Comparison of ENCODE assay signal across 11 cellular contexts in genomic region chr2:218858671-218859555, GRCh38. TPM values are rescaled to one million over a fixed set of nuclear protein-coding genes. Genes with fewer than 3 reads are reported as not detected.
A peak's percentile ranks its signal among the peaks of the same experiment; 100 is the strongest.
DNase-seq lines count a peak whose midpoint lies in the region; ATAC-seq and TF ChIP-seq lines count a peak whose summit lies in the region.
"Had no signal": no experiment of that assay in that cellular context is flagged by ENCODE, and none has a peak within 500 bp of the region (broad histone marks: within the 10 kb centered on the region; RNA-seq: fewer than 3 reads in every experiment).

No MANE protein-coding gene starts in this region.

- peak overlapping the region; percentile 49 for H3K4me3 Mint-ChIP-seq in activated CD4-positive, alpha-beta T cell treated with anti-CD3 and anti-CD28 coated beads, Interleukin-2, amount 10 ng/mL, durations not matched to agents 24 days and 14 days
- H3K4me3 Mint-ChIP-seq in activated CD4-positive, alpha-beta T cell treated with anti-CD3 and anti-CD28 coated beads, Interleukin-2, amount 10 ng/mL, durations not matched to agents 7 days and 5 days, result no peak overlapping the region
- H3K4me3 Mint-ChIP-seq in WTC11, result peak overlapping the region; percentile 68
- H3K4me3 Mint-ChIP-seq in stimulated activated naive B cell treated with anti-CD40 and anti-IgM and Interleukin-4, amounts not matched to agents 10 μg/mL and 1 μg/mL and 100 μg/mL, for 72 hours, result peak overlapping the region; percentile 70
- H3K4me3 Mint-ChIP-seq: activated T-helper 1 cell treated with anti-CD3 and anti-CD28 coated beads, Interleukin-12 subunit alpha, Interleukin-12 subunit beta, Interleukin-2, Interleukin-4 antibody, amounts not matched to agents 30 ng/mL and 10 ng/mL and 1 ng/mL, durations not matched to agents 14 hours and 24 hours and 36 hours had no signal

- no peaks in the 10 kb centered on the region; the same call in 1 of the 2 replicates for H3K9me3 ChIP-seq in iPS-20b (ENCODE audit: insufficient read depth, low read depth, low read length)
- H3K9me3 ChIP-seq: SJSA1 had no signal

- H3K27ac Mint-ChIP-seq in activated CD4-positive, alpha-beta T cell treated with anti-CD3 and anti-CD28 coated beads, Interleukin-2, amount 10 ng/mL, durations not matched to agents 24 days and 14 days, result no peak overlapping the region
- H3K27ac Mint-ChIP-seq in activated CD4-positive, alpha-beta T cell treated with anti-CD3 and anti-CD28 coated beads, Interleukin-2, amount 10 ng/mL, durations not matched to agents 7 days and 5 days, result no peak overlapping the region
- H3K27ac Mint-ChIP-seq in WTC11, result no peak overlapping the region
- H3K27ac Mint-ChIP-seq in stimulated activated naive B cell treated with anti-CD40 and anti-IgM and Interleukin-4, amounts not matched to agents 10 μg/mL and 1 μg/mL and 100 μg/mL, for 72 hours, result no peak overlapping the region
- H3K27ac Mint-ChIP-seq: activated T-helper 1 cell treated with anti-CD3 and anti-CD28 coated beads, Interleukin-12 subunit alpha, Interleukin-12 subunit beta, Interleukin-2, Interleukin-4 antibody, amounts not matched to agents 30 ng/mL and 10 ng/mL and 1 ng/mL, durations not matched to agents 14 hours and 24 hours and 36 hours had no signal

- POLR2A ChIA-PET in activated CD4-positive, alpha-beta T cell treated with anti-CD3 and anti-CD28 coated beads, Interleukin-2, amount 10 ng/mL, durations not matched to agents 7 days and 5 days (lab: Charles Lee), result no interaction called here
- POLR2A ChIA-PET in WTC11 (lab: Charles Lee), result interaction anchor here (0.7 kb wide), 1 partner anchor 39 kb away, joined by 3 read pairs; no protein-coding TSS in a partner anchor

- no peak for ATAC-seq in WTC11
- no peak for ATAC-seq in stimulated activated naive B cell treated with anti-CD40 and anti-IgM and Interleukin-4, amounts not matched to agents 10 μg/mL and 1 μg/mL and 100 μg/mL, for 72 hours (replicated peaks)
- ATAC-seq in HG03571 (IDR thresholded peaks at IDR 0.05; ENCODE audit: unreplicated experiment), result no peak

- no peak overlapping the region for H3K27ac ChIP-seq in iPS-20b (ENCODE audit: low read length)
- H3K27ac ChIP-seq: SJSA1 had no signal

- H3K4me3 ChIP-seq in iPS-20b (ENCODE audit: low read length), result peak overlapping the region; percentile 35; the same call in 1 of the 2 replicates

- H3K9ac ChIP-seq in iPS-20b (ENCODE audit: low read depth, low read length), result no peak overlapping the region

- no peaks in the 10 kb centered on the region for H3K9me3 Mint-ChIP-seq in activated CD4-positive, alpha-beta T cell treated with anti-CD3 and anti-CD28 coated beads, Interleukin-2, amount 10 ng/mL, durations not matched to agents 24 days and 14 days
- no peaks in the 10 kb centered on the region for H3K9me3 Mint-ChIP-seq in activated CD4-positive, alpha-beta T cell treated with anti-CD3 and anti-CD28 coated beads, Interleukin-2, amount 10 ng/mL, durations not matched to agents 7 days and 5 days
- H3K9me3 Mint-ChIP-seq in WTC11, result no peaks in the 10 kb centered on the region
- H3K9me3 Mint-ChIP-seq in stimulated activated naive B cell treated with anti-CD40 and anti-IgM and Interleukin-4, amounts not matched to agents 10 μg/mL and 1 μg/mL and 100 μg/mL, for 72 hours, result no peaks in the 10 kb centered on the region
- H3K9me3 Mint-ChIP-seq: activated T-helper 1 cell treated with anti-CD3 and anti-CD28 coated beads, Interleukin-12 subunit alpha, Interleukin-12 subunit beta, Interleukin-2, Interleukin-4 antibody, amounts not matched to agents 30 ng/mL and 10 ng/mL and 1 ng/mL, durations not matched to agents 14 hours and 24 hours and 36 hours had no signal

- TF ChIP-seq CTCF in WTC11 (IDR thresholded peaks at IDR 0.05), result no peak

- intact Hi-C loops in activated CD4-positive, alpha-beta T cell treated with anti-CD3 and anti-CD28 coated beads, Interleukin-2, amount 10 ng/mL, durations not matched to agents 24 days and 14 days (cut with micrococcal nuclease), result no loop called here

- peaks cover 83% of the 10 kb centered on the region for H3K27me3 Mint-ChIP-seq in activated CD4-positive, alpha-beta T cell treated with anti-CD3 and anti-CD28 coated beads, Interleukin-2, amount 10 ng/mL, durations not matched to agents 24 days and 14 days
- H3K27me3 Mint-ChIP-seq in activated CD4-positive, alpha-beta T cell treated with anti-CD3 and anti-CD28 coated beads, Interleukin-2, amount 10 ng/mL, durations not matched to agents 7 days and 5 days, result peaks cover 87% of the 10 kb centered on the region
- H3K27me3 Mint-ChIP-seq in WTC11 (ENCODE audit: low read depth), result peaks cover 97% of the 10 kb centered on the region
- H3K27me3 Mint-ChIP-seq in stimulated activated naive B cell treated with anti-CD40 and anti-IgM and Interleukin-4, amounts not matched to agents 10 μg/mL and 1 μg/mL and 100 μg/mL, for 72 hours, result peaks cover 86 to 94% of the 10 kb centered on the region in 2 donors

- CTCF ChIA-PET in activated CD4-positive, alpha-beta T cell treated with anti-CD3 and anti-CD28 coated beads, Interleukin-2, amount 10 ng/mL, durations not matched to agents 7 days and 5 days (lab: Charles Lee), result interaction anchor here (1.0 to 3.1 kb wide), 3 partner anchors 11 to 38 kb away, joined by 3 to 21 read pairs (median 12); no protein-coding TSS in a partner anchor
- CTCF ChIA-PET in WTC11 (lab: Charles Lee), result interaction anchor here (1.0 to 4.8 kb wide), 6 partner anchors 12 to 171 kb away, joined by 3 to 57 read pairs (median 4); no protein-coding TSS in a partner anchor

- H3K36me3 Mint-ChIP-seq in activated CD4-positive, alpha-beta T cell treated with anti-CD3 and anti-CD28 coated beads, Interleukin-2, amount 10 ng/mL, durations not matched to agents 24 days and 14 days (ENCODE audit: low read depth), result no peaks in the 10 kb centered on the region
- peaks cover 3% of the 10 kb centered on the region for H3K36me3 Mint-ChIP-seq in activated CD4-positive, alpha-beta T cell treated with anti-CD3 and anti-CD28 coated beads, Interleukin-2, amount 10 ng/mL, durations not matched to agents 7 days and 5 days (ENCODE audit: low read depth)
- H3K36me3 Mint-ChIP-seq in WTC11, result no peaks in the 10 kb centered on the region
- H3K36me3 Mint-ChIP-seq in stimulated activated naive B cell treated with anti-CD40 and anti-IgM and Interleukin-4, amounts not matched to agents 10 μg/mL and 1 μg/mL and 100 μg/mL, for 72 hours, result no peaks in the 10 kb centered on the region

- peaks cover 6% of the 10 kb centered on the region for H3K4me1 Mint-ChIP-seq in activated CD4-positive, alpha-beta T cell treated with anti-CD3 and anti-CD28 coated beads, Interleukin-2, amount 10 ng/mL, durations not matched to agents 24 days and 14 days
- H3K4me1 Mint-ChIP-seq in activated CD4-positive, alpha-beta T cell treated with anti-CD3 and anti-CD28 coated beads, Interleukin-2, amount 10 ng/mL, durations not matched to agents 7 days and 5 days, result peaks cover 12% of the 10 kb centered on the region
- peaks cover 54% of the 10 kb centered on the region for H3K4me1 Mint-ChIP-seq in WTC11
- peaks cover 14 to 27% of the 10 kb centered on the region in 2 donors for H3K4me1 Mint-ChIP-seq in stimulated activated naive B cell treated with anti-CD40 and anti-IgM and Interleukin-4, amounts not matched to agents 10 μg/mL and 1 μg/mL and 100 μg/mL, for 72 hours

- no peak for DNase-seq in activated CD4-positive, alpha-beta T cell treated with anti-CD3 and anti-CD28 coated beads, Interleukin-2, amount 10 ng/mL, durations not matched to agents 24 days and 14 days
- DNase-seq in activated CD4-positive, alpha-beta T cell treated with anti-CD3 and anti-CD28 coated beads, Interleukin-2, amount 10 ng/mL, durations not matched to agents 7 days and 5 days, result no peak
- DNase-seq in WTC11 (ENCODE audit: low spot score), result peak; percentile 63
- DNase-seq in stimulated activated naive B cell treated with anti-CD40 and anti-IgM and Interleukin-4, amounts not matched to agents 10 μg/mL and 1 μg/mL and 100 μg/mL, for 72 hours, result no peak
- no peak for DNase-seq in GM03348 (ENCODE audit: low spot score)
- no peak for DNase-seq in HPDE6-E6E7 (ENCODE audit: extremely low spot score)
- DNase-seq: NCI-H1694 treated with DMSO at 0.1 percent for 48 hours had no signal

- H3K27me3 ChIP-seq in iPS-20b (ENCODE audit: insufficient read depth, low read length), result peaks cover 99% of the 10 kb centered on the region

- H3K36me3 ChIP-seq in iPS-20b (ENCODE audit: insufficient read depth, low read depth, low read length), result no peaks in the 10 kb centered on the region
- H3K36me3 ChIP-seq: SJSA1 had no signal

- peaks cover 12% of the 10 kb centered on the region for H3K4me1 ChIP-seq in iPS-20b (ENCODE audit: insufficient read depth, low read length)

TF ChIP-seq in WTC11, 78 proteins besides CTCF, POLR2A, EP300 and RAD21:
- TF ChIP-seq EMX1 (CRISPR knock-in tag; IDR thresholded peaks at IDR 0.05) (no peak), FOXJ3 (CRISPR knock-in tag; IDR thresholded peaks at IDR 0.05; ENCODE audit: borderline replicate concordance) (no peak)

RNA-seq across cellular contexts. Expression of gene WNT6, which starts 0.7 kb away (rescaled TPM):
- total RNA-seq in activated CD4-positive, alpha-beta T cell treated with anti-CD3 and anti-CD28 coated beads, Interleukin-2, amount 10 ng/mL, durations not matched to agents 24 days and 14 days, result not detected in 2 replicates
- not detected for total RNA-seq in activated CD4-positive, alpha-beta T cell treated with anti-CD3 and anti-CD28 coated beads, Interleukin-2, amount 10 ng/mL, durations not matched to agents 7 days and 5 days
- total RNA-seq in WTC11 (2021), result not detected in 3 replicates
- total RNA-seq: activated T-helper 1 cell treated with anti-CD3 and anti-CD28 coated beads, Interleukin-12 subunit alpha, Interleukin-12 subunit beta, Interleukin-2, Interleukin-4 antibody, amounts not matched to agents 30 ng/mL and 10 ng/mL and 1 ng/mL, durations not matched to agents 14 hours and 24 hours and 36 hours; SJSA1 had no signal

RNA-seq across cellular contexts. Expression of gene WNT10A, which starts 21.7 kb away (rescaled TPM):
- total RNA-seq in activated CD4-positive, alpha-beta T cell treated with anti-CD3 and anti-CD28 coated beads, Interleukin-2, amount 10 ng/mL, durations not matched to agents 24 days and 14 days, result 0.12 and 0.28 TPM in 2 replicates
- total RNA-seq in activated CD4-positive, alpha-beta T cell treated with anti-CD3 and anti-CD28 coated beads, Interleukin-2, amount 10 ng/mL, durations not matched to agents 7 days and 5 days, result under 1 TPM; 0.10 TPM
- not detected in 3 replicates for total RNA-seq in WTC11 (2021)
- total RNA-seq: SJSA1 had no signal

RNA-seq across cellular contexts. Expression of gene PRKAG3, which starts 27.3 kb away (rescaled TPM):
- total RNA-seq in activated CD4-positive, alpha-beta T cell treated with anti-CD3 and anti-CD28 coated beads, Interleukin-2, amount 10 ng/mL, durations not matched to agents 24 days and 14 days, result not detected in 2 replicates
- total RNA-seq in activated CD4-positive, alpha-beta T cell treated with anti-CD3 and anti-CD28 coated beads, Interleukin-2, amount 10 ng/mL, durations not matched to agents 7 days and 5 days, result not detected
- not detected in 3 replicates for total RNA-seq in WTC11 (2021)
- total RNA-seq: activated T-helper 1 cell treated with anti-CD3 and anti-CD28 coated beads, Interleukin-12 subunit alpha, Interleukin-12 subunit beta, Interleukin-2, Interleukin-4 antibody, amounts not matched to agents 30 ng/mL and 10 ng/mL and 1 ng/mL, durations not matched to agents 14 hours and 24 hours and 36 hours; SJSA1 had no signal
